Comparison of ENCODE assay signal across 1 cellular context in the genomic region with DNA sequence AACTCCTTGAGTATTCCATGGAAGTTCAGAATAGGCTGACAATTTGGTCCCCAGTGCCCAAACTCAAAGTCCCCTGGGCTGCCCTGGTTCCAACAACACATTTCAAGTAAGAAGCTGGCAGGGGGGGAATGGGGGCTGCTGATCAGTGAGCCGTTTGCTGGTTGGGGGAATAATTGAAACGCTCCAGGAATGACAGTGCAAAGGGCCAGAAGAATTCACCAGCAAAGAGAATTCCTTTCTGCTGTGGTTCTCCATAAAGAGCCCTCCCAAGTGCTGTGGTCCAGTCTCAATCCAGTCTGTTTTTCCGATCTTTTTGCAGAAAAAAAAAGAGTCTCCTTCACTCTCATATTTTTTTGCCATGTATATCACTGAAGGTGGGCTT.
TF ChIP-seq lines count a peak whose summit lies in the region.

No MANE protein-coding gene starts in this region.

TF ChIP-seq in H1, 55 proteins besides CTCF, POLR2A, EP300 and RAD21:
- TF ChIP-seq, protein P1, sequence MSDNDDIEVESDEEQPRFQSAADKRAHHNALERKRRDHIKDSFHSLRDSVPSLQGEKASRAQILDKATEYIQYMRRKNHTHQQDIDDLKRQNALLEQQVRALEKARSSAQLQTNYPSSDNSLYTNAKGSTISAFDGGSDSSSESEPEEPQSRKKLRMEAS (IDR thresholded peaks at IDR 0.05), result no peak
- TF ChIP-seq JUN (IDR thresholded peaks at IDR 0.05; ENCODE audit: low read depth, low read length) (no peak), RXRA (IDR thresholded peaks at IDR 0.05; ENCODE audit: insufficient read depth, low read depth, low read length) (no peak), EZH2 (IDR thresholded peaks at IDR 0.05; ENCODE audit: low read depth, low read length, severe bottlenecking) (no peak)
- TF ChIP-seq, protein P2, sequence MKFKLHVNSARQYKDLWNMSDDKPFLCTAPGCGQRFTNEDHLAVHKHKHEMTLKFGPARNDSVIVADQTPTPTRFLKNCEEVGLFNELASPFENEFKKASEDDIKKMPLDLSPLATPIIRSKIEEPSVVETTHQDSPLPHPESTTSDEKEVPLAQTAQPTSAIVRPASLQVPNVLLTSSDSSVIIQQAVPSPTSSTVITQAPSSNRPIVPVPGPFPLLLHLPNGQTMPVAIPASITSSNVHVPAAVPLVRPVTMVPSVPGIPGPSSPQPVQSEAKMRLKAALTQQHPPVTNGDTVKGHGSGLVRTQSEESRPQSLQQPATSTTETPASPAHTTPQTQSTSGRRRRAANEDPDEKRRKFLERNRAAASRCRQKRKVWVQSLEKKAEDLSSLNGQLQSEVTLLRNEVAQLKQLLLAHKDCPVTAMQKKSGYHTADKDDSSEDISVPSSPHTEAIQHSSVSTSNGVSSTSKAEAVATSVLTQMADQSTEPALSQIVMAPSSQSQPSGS (IDR thresholded peaks at IDR 0.05; ENCODE audit: low read length), result no peak
TF ChIP-seq in H1: peak in this region for 0.
